Comparison of ENCODE assay signal across 17 cellular contexts in the genomic region with DNA sequence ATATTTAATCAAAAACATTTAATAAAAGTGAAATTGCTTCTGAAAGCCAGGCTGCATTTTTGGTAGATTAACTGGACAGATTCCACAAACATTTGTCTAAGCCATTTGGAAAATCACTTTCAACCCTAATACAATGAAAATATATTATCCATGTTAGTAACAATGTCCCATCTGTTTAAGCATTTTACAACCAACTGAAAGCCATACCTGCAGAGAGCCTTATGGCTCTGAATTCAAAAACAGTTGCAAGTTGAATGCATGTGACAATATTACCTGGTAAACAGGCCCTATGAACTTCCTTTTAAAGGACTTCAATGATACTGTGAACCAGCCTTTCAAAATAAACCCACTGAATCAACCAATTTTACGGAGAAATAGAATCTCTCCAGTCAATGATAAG.
DNase-seq lines count a peak whose midpoint lies in the region; ATAC-seq lines count a peak whose summit lies in the region.
"Had no signal": no experiment of that assay in that cellular context is flagged by ENCODE, and none has a peak within 500 bp of the region (broad histone marks: within the 10 kb centered on the region; RNA-seq: fewer than 3 reads in every experiment).

No MANE protein-coding gene starts in this region.

- no peaks in the 10 kb centered on the region for H3K9me3 Mint-ChIP-seq in natural killer cell treated with Interleukin-12 subunit alpha and Interleukin-12 subunit beta and Interleukin-15 and Interleukin-18, amount 100 ng/mL, for 72 hours
- H3K9me3 Mint-ChIP-seq: CD8-positive, alpha-beta T cell had no signal

- H3K27me3 Mint-ChIP-seq in natural killer cell treated with Interleukin-12 subunit alpha and Interleukin-12 subunit beta and Interleukin-15 and Interleukin-18, amount 100 ng/mL, for 72 hours: peaks cover 0 to 3% of the 10 kb centered on the region in 2 donors
- H3K27me3 Mint-ChIP-seq: CD4-positive, CD25-positive, alpha-beta regulatory T cell had no signal

- no peaks in the 10 kb centered on the region for H3K36me3 Mint-ChIP-seq in natural killer cell treated with Interleukin-12 subunit alpha and Interleukin-12 subunit beta and Interleukin-15 and Interleukin-18, amount 100 ng/mL, for 72 hours
- H3K36me3 Mint-ChIP-seq: CD4-positive, CD25-positive, alpha-beta regulatory T cell; CD8-positive, alpha-beta T cell had no signal

- in situ Hi-C loops in G401 (cut with HindIII; ENCODE audit: low sequenced_read_pairs): no loop called here

- no peak overlapping the region for H3K4me3 Mint-ChIP-seq in natural killer cell treated with Interleukin-12 subunit alpha and Interleukin-12 subunit beta and Interleukin-15 and Interleukin-18, amount 100 ng/mL, for 72 hours
- H3K4me3 Mint-ChIP-seq: B cell; CD4-positive, CD25-positive, alpha-beta regulatory T cell; CD8-positive, alpha-beta T cell had no signal

- no peaks in the 10 kb centered on the region for H3K4me1 Mint-ChIP-seq in natural killer cell treated with Interleukin-12 subunit alpha and Interleukin-12 subunit beta and Interleukin-15 and Interleukin-18, amount 100 ng/mL, for 72 hours (ENCODE audit: low read depth in 2 of 2)
- H3K4me1 Mint-ChIP-seq: B cell had no signal

- peak; percentile 45 for DNase-seq in NCI-H2171 treated with DMSO at 0.1 percent for 48 hours (lab: John Stamatoyannopoulos, UW)
- no peak for DNase-seq in NCI-H2171 (lab: John Stamatoyannopoulos, UW)
- DNase-seq in G401 (ENCODE audit: low spot score): peak; percentile 88
- DNase-seq in cerebellar cortex (ENCODE audit: low spot score): peak; percentile 86
- DNase-seq in natural killer cell treated with Interleukin-12 subunit alpha and Interleukin-12 subunit beta and Interleukin-15 and Interleukin-18, amount 100 ng/mL, for 72 hours (ENCODE audit: low spot score): no peak
- DNase-seq: Caco-2; CD4-positive, CD25-positive, alpha-beta regulatory T cell; CD8-positive, alpha-beta T cell; DMS153; DND-41; GDM1; GM23248; H7; HCEC 1CT had no signal

- ATAC-seq in natural killer cell treated with Interleukin-12 subunit alpha and Interleukin-12 subunit beta and Interleukin-15 and Interleukin-18, amount 100 ng/mL, for 72 hours: no peak
- ATAC-seq in HG03196 (IDR thresholded peaks at IDR 0.05; ENCODE audit: unreplicated experiment): no peak
- ATAC-seq: CD8-positive, alpha-beta T cell; GM12878 had no signal

- H3K27ac Mint-ChIP-seq in natural killer cell treated with Interleukin-12 subunit alpha and Interleukin-12 subunit beta and Interleukin-15 and Interleukin-18, amount 100 ng/mL, for 72 hours: no peak overlapping the region
- H3K27ac Mint-ChIP-seq: B cell; CD8-positive, alpha-beta T cell had no signal

Comparison
In these comparisons a context has a peak if more than half of its experiments do, and no peak if none do; other contexts are left out.
1. DNase-seq: peak in NCI-H2171 treated with DMSO at 0.1 percent for 48 hours (single experiment), G401 (single experiment) and cerebellar cortex (single experiment); none in NCI-H2171 (single experiment) and natural killer cell treated with Interleukin-12 subunit alpha and Interleukin-12 subunit beta and Interleukin-15 and Interleukin-18, amount 100 ng/mL, for 72 hours (single experiment).